In the genomic region with DNA sequence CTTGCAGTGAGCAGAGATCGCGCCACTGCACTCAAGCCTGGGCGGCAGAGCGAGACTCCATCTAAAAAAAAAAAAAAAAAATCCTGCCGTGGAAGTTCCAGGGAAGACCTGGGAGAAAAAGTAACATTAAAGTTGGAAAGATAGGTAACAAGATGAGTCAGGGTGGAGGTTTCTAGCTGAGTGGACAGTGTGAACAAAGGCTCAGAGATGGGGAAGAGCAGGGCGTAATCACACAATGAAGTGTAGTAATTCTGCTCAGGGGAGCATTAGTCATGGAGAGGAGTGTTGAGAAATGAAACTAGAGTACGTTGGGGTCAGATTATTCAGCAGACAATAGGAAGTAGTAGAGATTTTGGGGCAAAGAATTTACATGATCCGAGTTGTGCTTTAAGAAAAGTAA, we compare ENCODE assay signal across 8 cellular contexts. TPM values are rescaled to one million over a fixed set of nuclear protein-coding genes. Genes with fewer than 3 reads are reported as not detected.
DNase-seq lines count a peak whose midpoint lies in the region; ATAC-seq, FAIRE-seq and TF ChIP-seq lines count a peak whose summit lies in the region.

No MANE protein-coding gene starts in this region.

- no peak for FAIRE-seq in D721Med (lab: Jason Lieb, UNC)

- no peaks in the 10 kb centered on the region for H3K36me3 ChIP-seq in MG63

- TF ChIP-seq CTCF in GM13976 (IDR thresholded peaks at IDR 0.05; ENCODE audit: borderline replicate concordance, control extremely low read depth, extremely low read depth, insufficient read depth, missing control alignments) (no peak), epithelial cell of proximal tubule (conservative IDR thresholded peaks at IDR 0.05; ENCODE audit: low read depth, low read length) (no peak), D721Med (IDR thresholded peaks at IDR 0.05; ENCODE audit: insufficient read depth, missing control alignments) (no peak)

- DNase-seq in GM13976 (ENCODE audit: low spot score) (peak; percentile 74), MG63 (peak; percentile 6), epithelial cell of proximal tubule (ENCODE audit: low read depth) (peak; percentile 86), NCI-H748 (lab: John Stamatoyannopoulos, UW; ENCODE audit: unreplicated experiment) (no peak), NCI-H1417 treated with DMSO at 0.1 percent for 48 hours (lab: John Stamatoyannopoulos, UW) (no peak), D721Med (ENCODE audit: insufficient read length, low spot score) (no peak), hypothalamus (lab: John Stamatoyannopoulos, UW) (no peak)

- H3K27me3 ChIP-seq in MG63, result no peaks in the 10 kb centered on the region

- ATAC-seq in GM21825 (IDR thresholded peaks at IDR 0.05; ENCODE audit: unreplicated experiment), result peak; percentile 94

- H3K4me3 ChIP-seq in MG63, result no peak overlapping the region
- no peak overlapping the region for H3K4me3 ChIP-seq in epithelial cell of proximal tubule (ENCODE audit: low read depth, low read length)

- H3K9me3 ChIP-seq in MG63, result no peaks in the 10 kb centered on the region

- in situ Hi-C loops in GM13976 (cut with MboI; ENCODE audit: low sequenced_read_pairs, unreplicated experiment), result no loop called here

RNA-seq across cellular contexts. Expression of gene WASL, which starts 21.6 kb away (rescaled TPM):
- 1.4 TPM in 2 replicates for total RNA-seq in MG63 (2014; rRNA removed; shearing (Covaris generic); ENCODE audit: low replicate concordance)
- total RNA-seq in epithelial cell of proximal tubule, result 15.6 and 20.4 TPM in 2 replicates

Comparison
In these comparisons a context has a peak if more than half of its experiments do, and no peak if none do; other contexts are left out.
1. DNase-seq: peak in GM13976 (single experiment), MG63 (single experiment) and epithelial cell of proximal tubule (single experiment); none in NCI-H748 (single experiment), NCI-H1417 treated with DMSO at 0.1 percent for 48 hours (single experiment), D721Med (single experiment) and hypothalamus (0 of 51).